10 cellular contexts compared by ENCODE assay signal in genomic region chr7:611281-611810, GRCh38.
DNase-seq lines count a peak whose midpoint lies in the region; ATAC-seq, FAIRE-seq and TF ChIP-seq lines count a peak whose summit lies in the region.
"Had no signal": no experiment of that assay in that cellular context is flagged by ENCODE, and none has a peak within 500 bp of the region (broad histone marks: within the 10 kb centered on the region; RNA-seq: fewer than 3 reads in every experiment).

No MANE protein-coding gene starts in this region.

- WGBS in liver = 76% methylated on average over 14 of the region's 14 CpGs
- 79% methylated on average over 11 of the region's 14 CpGs for WGBS in HepG2 (ENCODE audit: low lambda C conversion rate)
- WGBS in esophagus, 2 donors = 81 to 84% methylated on average over 14 of the region's 14 CpGs
- WGBS in aorta, 2 donors = 77 to 81% methylated on average over 14 of the region's 14 CpGs

- CTCF ChIA-PET in HepG2 (lab: Yijun Ruan, JAX; ENCODE audit: low intra/inter-chr PET ratio, low total read pairs) = no interaction called here

- TF ChIP-seq EP300 in HepG2 (IDR thresholded peaks at IDR 0.05; ENCODE audit: low read depth in 2 of 2, low read length in 2 of 2) (no peak), HepG2 (CRISPR knock-in tag; IDR thresholded peaks at IDR 0.05; ENCODE audit: borderline replicate concordance) (no peak)

- H3K4me1 ChIP-seq in liver (ENCODE audit: control insufficient read depth in 4 of 4, insufficient read depth in 4 of 4, low read length in 3 of 4) = no peaks in the 10 kb centered on the region
- H3K4me1 ChIP-seq in HepG2 (ENCODE audit: insufficient read depth, low read length) = peaks cover 20% of the 10 kb centered on the region
- H3K4me1 ChIP-seq in esophagus (ENCODE audit: control insufficient read depth in 2 of 2, insufficient read depth in 2 of 2, low read length in 1 of 2) = peaks cover 0 to 13% of the 10 kb centered on the region in 2 donors
- H3K4me1 ChIP-seq in neural progenitor cell = peaks cover 14% of the 10 kb centered on the region
- no peaks in the 10 kb centered on the region for H3K4me1 ChIP-seq in aorta (ENCODE audit: control insufficient read depth in 1 of 2, insufficient read depth in 2 of 2, low read length in 2 of 2)

- H3K9ac ChIP-seq in liver (ENCODE audit: low read depth in 1 of 2, low read length in 2 of 2) (no peak overlapping the region), HepG2 (ENCODE audit: insufficient read depth, low read depth, low read length) (no peak overlapping the region), neural progenitor cell (no peak overlapping the region)

- peak overlapping the region; percentile 55 for H3K27ac Mint-ChIP-seq in neural progenitor cell

- H3K4me3 Mint-ChIP-seq in neural progenitor cell = no peak overlapping the region

- H2AFZ ChIP-seq in HepG2 (ENCODE audit: low read length) (no peak overlapping the region), neural progenitor cell (replicated peaks) (no peak overlapping the region)

- in situ Hi-C loops in HepG2 (cut with HindIII; ENCODE audit: extremely low pct_ligation_motif_present, low pct_unique_long_range_greater_than_20kb) = no loop called here
- in situ Hi-C loops in G401 (cut with HindIII; ENCODE audit: low sequenced_read_pairs) = no loop called here

- ATAC-seq in HepG2 (no peak), aorta (ENCODE audit: low FRiP score) (peak; percentile 36), HG03432 (IDR thresholded peaks at IDR 0.05; ENCODE audit: unreplicated experiment) (no peak)

- BruUV-seq in HepG2 (replicated peaks; lab: Mats Ljungman, UMichigan) = no TSS peak

- TF ChIP-seq RAD21 in liver (IDR thresholded peaks at IDR 0.05) = peak in 1 of 2 donors; percentile 2
- TF ChIP-seq RAD21 in HepG2 (CRISPR knock-in tag; IDR thresholded peaks at IDR 0.05) = no peak

- no peak overlapping the region for H3K4me2 ChIP-seq in HepG2 (ENCODE audit: low read depth, low read length)
- no peak overlapping the region for H3K4me2 ChIP-seq in neural progenitor cell

- POLR2A ChIA-PET in HepG2 (lab: Yijun Ruan, JAX) = no interaction called here

- no peaks in the 10 kb centered on the region for H3K9me3 Mint-ChIP-seq in neural progenitor cell

- H3K36me3 ChIP-seq in liver (ENCODE audit: control insufficient read depth in 4 of 4, insufficient read depth in 3 of 4, low read depth in 1 of 4, low read length in 3 of 4) (no peaks in the 10 kb centered on the region), HepG2 (replicated peaks in 1 of 2; ENCODE audit: control insufficient read depth in 1 of 2, insufficient read depth in 2 of 2, low read length in 2 of 2) (no peaks in the 10 kb centered on the region), esophagus (ENCODE audit: control insufficient read depth in 2 of 2, insufficient read depth in 2 of 2, low read length in 1 of 2) (no peaks in the 10 kb centered on the region), neural progenitor cell (no peaks in the 10 kb centered on the region), aorta (ENCODE audit: control insufficient read depth in 1 of 2, insufficient read depth in 2 of 2, low read length in 1 of 2) (no peaks in the 10 kb centered on the region)

- H3K4me1 Mint-ChIP-seq in neural progenitor cell = peaks cover 24% of the 10 kb centered on the region

- DNase-seq in HepG2 (ENCODE audit: low spot score) (no peak), neural progenitor cell (ENCODE audit: low spot score) (no peak), aorta (peak in 1 of 2 donors; percentile 42), ureter (ENCODE audit: low spot score) (no peak), G401 (ENCODE audit: low spot score) (no peak)
- DNase-seq: activated CD4-positive, alpha-beta T cell treated with anti-CD3 and anti-CD28 coated beads, Interleukin-2, amount 50 U/mL, for 1 hour; hippocampal formation had no signal

- H3K36me3 Mint-ChIP-seq in neural progenitor cell = no peaks in the 10 kb centered on the region

- FAIRE-seq in HepG2 (lab: Jason Lieb, UNC) = no peak

- H3K4me3 ChIP-seq in liver (ENCODE audit: low read depth in 1 of 3, low read length in 3 of 3) (no peak overlapping the region), HepG2 (replicated peaks in 1 of 3; ENCODE audit: insufficient read depth in 1 of 3, low read depth in 2 of 3, low read length in 3 of 3) (no peak overlapping the region), esophagus (ENCODE audit: low read depth in 1 of 2, low read length in 2 of 2) (no peak overlapping the region), neural progenitor cell (no peak overlapping the region), aorta (ENCODE audit: low read length in 2 of 2) (no peak overlapping the region)

- H4K20me1 ChIP-seq in HepG2 (ENCODE audit: insufficient read depth, low read length) (no peaks in the 10 kb centered on the region), neural progenitor cell (ENCODE audit: low read depth) (no peaks in the 10 kb centered on the region)

- H3F3A ChIP-seq in neural progenitor cell (ENCODE audit: low read depth) = peaks cover 3% of the 10 kb centered on the region

- H3K9me3 ChIP-seq in liver (ENCODE audit: control insufficient read depth in 4 of 4, low read length in 3 of 4) (no peaks in the 10 kb centered on the region), HepG2 (ENCODE audit: low read length) (no peaks in the 10 kb centered on the region), esophagus (ENCODE audit: control insufficient read depth in 2 of 2, insufficient read depth in 1 of 2, low read depth in 1 of 2, low read length in 1 of 2) (no peaks in the 10 kb centered on the region), neural progenitor cell (ENCODE audit: low read depth) (no peaks in the 10 kb centered on the region), aorta (ENCODE audit: control insufficient read depth, low read length) (no peaks in the 10 kb centered on the region)

- H3K79me2 ChIP-seq in HepG2 (ENCODE audit: insufficient read depth, low read length) = peaks cover 1% of the 10 kb centered on the region
- no peaks in the 10 kb centered on the region for H3K79me2 ChIP-seq in neural progenitor cell (ENCODE audit: low read depth)

- TF ChIP-seq CTCF in liver (IDR thresholded peaks at IDR 0.05; ENCODE audit: low read depth, low read length, missing input control) = no peak
- no peak for TF ChIP-seq CTCF in HepG2 (CRISPR knock-in tag; IDR thresholded peaks at IDR 0.05)
- TF ChIP-seq CTCF in neural progenitor cell (IDR thresholded peaks at IDR 0.05) = no peak

- H3K27me3 ChIP-seq in liver (ENCODE audit: control insufficient read depth in 4 of 4, insufficient read depth in 4 of 4, low read length in 3 of 4) (no peaks in the 10 kb centered on the region), HepG2 (ENCODE audit: control insufficient read depth in 1 of 2, insufficient read depth in 2 of 2, low read length in 2 of 2) (no peaks in the 10 kb centered on the region), esophagus (ENCODE audit: control insufficient read depth in 1 of 2, insufficient read depth in 2 of 2, low read length in 2 of 2) (no peaks in the 10 kb centered on the region), neural progenitor cell (no peaks in the 10 kb centered on the region), aorta (ENCODE audit: control insufficient read depth in 1 of 2, insufficient read depth in 2 of 2, low read length in 1 of 2) (no peaks in the 10 kb centered on the region)

- intact Hi-C loops in HepG2 (cut with micrococcal nuclease; ENCODE audit: unreplicated experiment) = loop anchor here (10.0 kb wide), 1 partner anchor 77 kb away; no protein-coding TSS in a partner anchor
- intact Hi-C loops in aorta (cut with DNase I) = no loop called here

- H3K27ac ChIP-seq in liver (ENCODE audit: low read depth in 1 of 2, low read length in 2 of 2) (peak overlapping the region in 1 of 2 donors; percentile 60), HepG2 (ENCODE audit: extremely low read length, insufficient read depth, low read length) (no peak overlapping the region), esophagus (ENCODE audit: low read depth in 2 of 2, low read length in 1 of 2) (peak overlapping the region; percentile 16 to 27), neural progenitor cell (no peak overlapping the region), aorta (ENCODE audit: low read depth in 1 of 2, low read length in 2 of 2) (peak overlapping the region in 1 of 2 donors; percentile 18)

- no peak for TF ChIP-seq POLR2A in HepG2 (IDR thresholded peaks at IDR 0.05; ENCODE audit: insufficient read depth in 1 of 2, low read depth in 2 of 2, low read length in 2 of 2)

- H3K27me3 Mint-ChIP-seq in neural progenitor cell (ENCODE audit: insufficient read depth, low read depth) = peaks cover 3% of the 10 kb centered on the region

TF ChIP-seq in liver, 16 proteins besides CTCF, POLR2A, EP300 and RAD21:
- TF ChIP-seq JUND (IDR thresholded peaks at IDR 0.05) (no peak), NR2F2 (IDR thresholded peaks at IDR 0.05) (peak; percentile 4), HNF4G (IDR thresholded peaks at IDR 0.05) (no peak)
- TF ChIP-seq, protein P1, sequence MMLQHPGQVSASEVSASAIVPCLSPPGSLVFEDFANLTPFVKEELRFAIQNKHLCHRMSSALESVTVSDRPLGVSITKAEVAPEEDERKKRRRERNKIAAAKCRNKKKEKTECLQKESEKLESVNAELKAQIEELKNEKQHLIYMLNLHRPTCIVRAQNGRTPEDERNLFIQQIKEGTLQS (IDR thresholded peaks at IDR 0.05) = no peak

TF ChIP-seq in HepG2, 621 proteins besides CTCF, POLR2A, EP300 and RAD21 (continues in another document):
- TF ChIP-seq, protein P2, sequence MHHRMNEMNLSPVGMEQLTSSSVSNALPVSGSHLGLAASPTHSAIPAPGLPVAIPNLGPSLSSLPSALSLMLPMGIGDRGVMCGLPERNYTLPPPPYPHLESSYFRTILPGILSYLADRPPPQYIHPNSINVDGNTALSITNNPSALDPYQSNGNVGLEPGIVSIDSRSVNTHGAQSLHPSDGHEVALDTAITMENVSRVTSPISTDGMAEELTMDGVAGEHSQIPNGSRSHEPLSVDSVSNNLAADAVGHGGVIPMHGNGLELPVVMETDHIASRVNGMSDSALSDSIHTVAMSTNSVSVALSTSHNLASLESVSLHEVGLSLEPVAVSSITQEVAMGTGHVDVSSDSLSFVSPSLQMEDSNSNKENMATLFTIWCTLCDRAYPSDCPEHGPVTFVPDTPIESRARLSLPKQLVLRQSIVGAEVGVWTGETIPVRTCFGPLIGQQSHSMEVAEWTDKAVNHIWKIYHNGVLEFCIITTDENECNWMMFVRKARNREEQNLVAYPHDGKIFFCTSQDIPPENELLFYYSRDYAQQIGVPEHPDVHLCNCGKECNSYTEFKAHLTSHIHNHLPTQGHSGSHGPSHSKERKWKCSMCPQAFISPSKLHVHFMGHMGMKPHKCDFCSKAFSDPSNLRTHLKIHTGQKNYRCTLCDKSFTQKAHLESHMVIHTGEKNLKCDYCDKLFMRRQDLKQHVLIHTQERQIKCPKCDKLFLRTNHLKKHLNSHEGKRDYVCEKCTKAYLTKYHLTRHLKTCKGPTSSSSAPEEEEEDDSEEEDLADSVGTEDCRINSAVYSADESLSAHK (CRISPR knock-in tag; IDR thresholded peaks at IDR 0.05; ENCODE audit: borderline replicate concordance) = no peak
- no peak for TF ChIP-seq IKZF4 (CRISPR knock-in tag; IDR thresholded peaks at IDR 0.05; ENCODE audit: borderline replicate concordance, low read depth, not compliant biosample characterization)
- no peak for TF ChIP-seq IRX3 (CRISPR knock-in tag; IDR thresholded peaks at IDR 0.05; ENCODE audit: borderline replicate concordance, low read depth)
- no peak for TF ChIP-seq ZNF569 (CRISPR knock-in tag; IDR thresholded peaks at IDR 0.05; ENCODE audit: borderline replicate concordance)
- TF ChIP-seq CHCHD3 (CRISPR knock-in tag; IDR thresholded peaks at IDR 0.05) = no peak

Comparison
In these comparisons a context has a peak if more than half of its experiments do, and no peak if none do; other contexts are left out.
1. H3K27ac ChIP-seq: peak in esophagus (2 of 2); none in HepG2 (single experiment) and neural progenitor cell (single experiment).